ENCODE assay signal across 18 cellular contexts in the genomic region with DNA sequence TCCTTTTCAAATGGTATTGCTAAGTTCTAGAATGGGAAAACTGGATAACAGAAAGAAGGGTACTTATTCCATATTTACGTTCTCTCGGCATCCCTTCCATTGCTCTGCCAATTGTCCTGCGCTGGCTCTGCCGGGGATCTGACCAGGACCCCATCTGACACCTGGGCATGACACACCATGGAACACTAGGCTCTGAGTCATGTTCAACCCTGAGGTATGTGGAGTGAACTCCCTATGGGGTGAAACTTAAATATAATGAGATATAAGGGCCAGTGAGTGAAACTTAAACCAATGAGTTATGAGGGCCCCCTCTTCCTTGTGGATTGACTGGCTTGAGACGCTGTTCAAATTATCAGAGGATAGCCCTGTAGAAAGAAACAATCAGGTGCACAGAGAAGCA. TPM values are rescaled to one million over a fixed set of nuclear protein-coding genes. Genes with fewer than 3 reads are reported as not detected.
A peak's percentile ranks its signal among the peaks of the same experiment; 100 is the strongest.
DNase-seq lines count a peak whose midpoint lies in the region; TF ChIP-seq lines count a peak whose summit lies in the region.
"Had no signal": no experiment of that assay in that cellular context is flagged by ENCODE, and none has a peak within 500 bp of the region (broad histone marks: within the 10 kb centered on the region; RNA-seq: fewer than 3 reads in every experiment).

No MANE protein-coding gene starts in this region.

- no peak overlapping the region for H3K4me3 ChIP-seq in astrocyte of the spinal cord (ENCODE audit: low read depth, low read length)

- in situ Hi-C loops in astrocyte of the spinal cord (cut with HindIII; ENCODE audit: low sequenced_read_pairs) = no loop called here

- DNase-seq in ELR (ENCODE audit: low read depth) (peak; percentile 46), HT1080 (ENCODE audit: low read depth) (peak; percentile 12), astrocyte of the spinal cord (ENCODE audit: low read depth, low spot score) (peak; percentile 7), iris pigment epithelial cell (ENCODE audit: low read depth) (peak; percentile 39), NCI-H69 (lab: John Stamatoyannopoulos, UW) (no peak), COR-L47 (lab: John Stamatoyannopoulos, UW) (no peak), NCI-H2081 (lab: John Stamatoyannopoulos, UW) (no peak), NCI-H2196 treated with DMSO at 0.1 percent for 48 hours (lab: John Stamatoyannopoulos, UW; ENCODE audit: unreplicated experiment) (no peak)
- DNase-seq: ACHN; AML-193; Caco-2; H7; NCI-H1048; NCI-H146; NCI-H226; NCI-H526; NK-92 treated with Interleukin-12 subunit alpha and Interleukin-12 subunit beta, amount 100 ng/mL, for 24 hours; OCI-M1 had no signal

- no peak for TF ChIP-seq CTCF in astrocyte of the spinal cord (IDR thresholded peaks at IDR 0.05; ENCODE audit: low read depth, low read length)

RNA-seq across cellular contexts. Expression of a gene that starts 55.1 kb away (rescaled TPM):
- 22.9 and 35.2 TPM in 2 replicates for total RNA-seq in HT1080 (2014; rRNA removed; shearing (Covaris generic))
- polyA plus RNA-seq in HT1080 (2015; cell fraction: cytosol; rRNA removed) = 18.4 and 24.7 TPM in 2 replicates
- 31.9 and 32.0 TPM in 2 replicates for polyA plus RNA-seq in HT1080 (2015; cell fraction: nucleus; rRNA removed)
- total RNA-seq: Caco-2 had no signal

Comparison
In these comparisons a context has a peak if more than half of its experiments do, and no peak if none do; other contexts are left out.
1. DNase-seq: peak in ELR (single experiment), HT1080 (single experiment), astrocyte of the spinal cord (single experiment) and iris pigment epithelial cell (single experiment); none in NCI-H69 (single experiment), COR-L47 (single experiment), NCI-H2081 (0 of 2) and NCI-H2196 treated with DMSO at 0.1 percent for 48 hours (single experiment).